8 cellular contexts compared by ENCODE assay signal in the genomic region with DNA sequence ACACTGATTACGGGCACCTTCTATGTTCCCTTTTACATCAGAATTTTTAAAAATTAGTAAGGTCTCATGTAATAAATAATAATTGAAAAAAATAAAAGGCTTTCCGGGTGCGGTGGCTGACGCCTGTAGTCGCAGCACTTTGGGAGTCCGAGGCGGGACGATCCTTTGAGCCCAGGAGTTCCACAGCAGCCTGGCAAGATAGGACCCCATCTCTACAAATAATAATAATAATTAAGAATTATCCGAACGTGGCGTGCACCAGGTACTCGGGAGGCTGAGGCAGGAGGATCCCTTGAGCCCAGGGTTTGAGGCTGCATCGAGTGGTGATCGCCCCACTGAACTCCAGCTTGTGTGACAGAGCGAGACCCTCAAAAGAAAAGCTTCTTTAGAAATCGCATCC. TPM values are rescaled to one million over a fixed set of nuclear protein-coding genes. Genes with fewer than 3 reads are reported as not detected.
DNase-seq lines count a peak whose midpoint lies in the region; ATAC-seq, FAIRE-seq and TF ChIP-seq lines count a peak whose summit lies in the region.

No MANE protein-coding gene starts in this region.

- no peak overlapping the region for H2AFZ ChIP-seq in HCT116 (ENCODE audit: low read depth, low read length, poor library complexity, severe bottlenecking)

- CTCF ChIA-PET in HCT116 (lab: Charles Lee), result interaction anchor here (1.0 to 1.6 kb wide), 3 partner anchors 10 to 87 kb away, joined by 3 to 8 read pairs (median 3); partner anchors contain the start of gene DNAJB14
- CTCF ChIA-PET in activated CD4-positive, alpha-beta memory T cell treated with anti-CD3 and anti-CD28 coated beads, Interleukin-2, amount 10 ng/mL, durations not matched to agents 7 days and 5 days (lab: Charles Lee), result interaction anchor here (1.0 to 1.5 kb wide), 3 partner anchors 52 to 86 kb away, joined by 3 to 9 read pairs (median 4); partner anchors contain the start of gene DNAJB14

- no TSS peak for BruUV-seq in HCT116 (replicated peaks; lab: Mats Ljungman, UMichigan)

- H3K4me1 ChIP-seq in HCT116 (ENCODE audit: control insufficient read depth in 1 of 2, insufficient read depth in 2 of 2, low read length in 2 of 2), result peaks cover 4 to 18% of the 10 kb centered on the region in 2 experiments; a peak in 3 of 4 replicates
- peaks cover 43% of the 10 kb centered on the region for H3K4me1 ChIP-seq in left ventricle myocardium inferior

- H3K9me3 ChIP-seq in HCT116 (ENCODE audit: control insufficient read depth in 1 of 2, insufficient read depth in 1 of 2, low read depth in 1 of 2, low read length in 2 of 2), result no peaks in the 10 kb centered on the region
- no peaks in the 10 kb centered on the region for H3K9me3 ChIP-seq in left ventricle myocardium inferior (replicated peaks)

- H3K9ac ChIP-seq in HCT116 (ENCODE audit: low read length), result peak overlapping the region; percentile 42

- FAIRE-seq in RCC 7860 (lab: Jason Lieb, UNC), result no peak

- H3K27me3 ChIP-seq in HCT116 (ENCODE audit: insufficient read depth, low read length), result no peaks in the 10 kb centered on the region
- no peaks in the 10 kb centered on the region for H3K27me3 ChIP-seq in left ventricle myocardium inferior (ENCODE audit: low read depth)

- H3K4me2 ChIP-seq in HCT116 (ENCODE audit: low read length), result peak overlapping the region; percentile 85

- H3K9me2 ChIP-seq in HCT116 (ENCODE audit: insufficient read depth), result no peaks in the 10 kb centered on the region

- H3K27me3 Mint-ChIP-seq in activated CD4-positive, alpha-beta memory T cell treated with anti-CD3 and anti-CD28 coated beads, Interleukin-2, amount 10 ng/mL, durations not matched to agents 7 days and 5 days, result no peaks in the 10 kb centered on the region

- peak overlapping the region; percentile 98 for H3K4me3 Mint-ChIP-seq in activated CD4-positive, alpha-beta memory T cell treated with anti-CD3 and anti-CD28 coated beads, Interleukin-2, amount 10 ng/mL, durations not matched to agents 7 days and 5 days

- peaks cover 32% of the 10 kb centered on the region for H3K79me2 ChIP-seq in HCT116 (ENCODE audit: insufficient read depth, low read length)

- TF ChIP-seq CTCF in HCT116 (IDR thresholded peaks at IDR 0.05 in 2 of 3, conservative IDR thresholded peaks at IDR 0.05 in 1 of 3; ENCODE audit: borderline replicate concordance in 1 of 3, insufficient read depth in 1 of 3, low read depth in 2 of 3, low read length in 2 of 3) (no peak), left ventricle myocardium inferior (IDR thresholded peaks at IDR 0.05; ENCODE audit: borderline replicate concordance) (no peak)

- peak overlapping the region; percentile 88 for H3K27ac Mint-ChIP-seq in activated CD4-positive, alpha-beta memory T cell treated with anti-CD3 and anti-CD28 coated beads, Interleukin-2, amount 10 ng/mL, durations not matched to agents 7 days and 5 days

- no peak for TF ChIP-seq POLR2A in HCT116 (IDR thresholded peaks at IDR 0.05; ENCODE audit: borderline replicate concordance, extremely low read depth, insufficient read depth, insufficient read length)

- H3K4me3 ChIP-seq in HCT116 (replicated peaks in 1 of 2; ENCODE audit: low read depth in 1 of 2, low read length in 2 of 2) (peak overlapping the region; percentile 44 to 59), left ventricle myocardium inferior (peak overlapping the region; percentile 85), skin epidermis (peak overlapping the region; percentile 78 to 93 (median 85))

- no peaks in the 10 kb centered on the region for H4K20me1 ChIP-seq in HCT116 (ENCODE audit: insufficient read depth)

- H3K4me1 Mint-ChIP-seq in activated CD4-positive, alpha-beta memory T cell treated with anti-CD3 and anti-CD28 coated beads, Interleukin-2, amount 10 ng/mL, durations not matched to agents 7 days and 5 days, result peaks cover 40% of the 10 kb centered on the region

- DNase-seq in HCT116 (ENCODE audit: low read depth, low spot score), result no peak
- no peak for DNase-seq in activated CD4-positive, alpha-beta memory T cell treated with anti-CD3 and anti-CD28 coated beads, Interleukin-2, amount 10 ng/mL, durations not matched to agents 7 days and 5 days
- no peak for DNase-seq in left ventricle myocardium inferior
- no peak for DNase-seq in NCI-H2171 (lab: John Stamatoyannopoulos, UW)
- DNase-seq in activated effector memory CD4-positive, alpha-beta T cell treated with Interleukin-2 at 50 U/mL for 16 hours, result no peak
- no peak for DNase-seq in UCSD-AML1 (lab: John Stamatoyannopoulos, UW; ENCODE audit: unreplicated experiment)
- no peak for DNase-seq in RCC 7860 (ENCODE audit: low spot score)

- POLR2A ChIA-PET in HCT116 (lab: Charles Lee), result interaction anchor here (0.6 to 1.6 kb wide), 3 partner anchors 46 to 461 kb away, joined by 3 to 8 read pairs (median 3); partner anchors contain the start of gene H2AZ1
- POLR2A ChIA-PET in activated CD4-positive, alpha-beta memory T cell treated with anti-CD3 and anti-CD28 coated beads, Interleukin-2, amount 10 ng/mL, durations not matched to agents 7 days and 5 days (lab: Charles Lee), result interaction anchor here (1.0 to 5.9 kb wide), 11 partner anchors 10 to 332 kb away, joined by 3 to 98 read pairs (median 8); partner anchors contain the start of genes DAPP1, DNAJB14, H2AZ1 and TRMT10A

- ATAC-seq in HCT116, result no peak

- TF ChIP-seq RAD21 in HCT116 (IDR thresholded peaks at IDR 0.05; ENCODE audit: low read depth), result no peak

- RAD21 ChIA-PET in HCT116 (lab: Charles Lee; ENCODE audit: low non-redundant PET in 1 of 2, low total read pairs in 2 of 2, uncharacterized antibody in 2 of 2, unreplicated experiment in 2 of 2), result interaction anchor here in 1 of 2 experiments (0.6 kb wide), 1 partner anchor 834 kb away, joined by 3 read pairs; no protein-coding TSS in a partner anchor

- H3K36me3 ChIP-seq in HCT116 (ENCODE audit: control insufficient read depth in 1 of 2, insufficient read depth in 2 of 2, low read length in 2 of 2) (no peaks in the 10 kb centered on the region; a peak in 1 of 4 replicates), left ventricle myocardium inferior (no peaks in the 10 kb centered on the region)

- intact Hi-C loops in HCT116 (cut with micrococcal nuclease) (loop anchor here (5.0 kb wide), 1 partner anchor 52 kb away; the partner anchor contains the start of gene DNAJB14), left ventricle myocardium inferior (cut with micrococcal nuclease) (loop anchor here (5.0 kb wide), 1 partner anchor 47 kb away; no protein-coding TSS in a partner anchor)

- no peaks in the 10 kb centered on the region for H3K9me3 Mint-ChIP-seq in activated CD4-positive, alpha-beta memory T cell treated with anti-CD3 and anti-CD28 coated beads, Interleukin-2, amount 10 ng/mL, durations not matched to agents 7 days and 5 days

- H3K36me3 Mint-ChIP-seq in activated CD4-positive, alpha-beta memory T cell treated with anti-CD3 and anti-CD28 coated beads, Interleukin-2, amount 10 ng/mL, durations not matched to agents 7 days and 5 days (ENCODE audit: low read depth), result peaks cover 15% of the 10 kb centered on the region

- H3K27ac ChIP-seq in HCT116 (ENCODE audit: low read depth, low read length) (peak overlapping the region; percentile 34), left ventricle myocardium inferior (replicated peaks) (peak overlapping the region; percentile 87), skin epidermis (peak overlapping the region in 17 of 21 experiments; percentile 15 to 92 (median 86))

TF ChIP-seq in HCT116, 20 proteins besides CTCF, POLR2A, EP300 and RAD21 (continues in another document):
- TF ChIP-seq YY1 (IDR thresholded peaks at IDR 0.05; ENCODE audit: extremely low read depth, insufficient replicate concordance, low read depth, low read length) (no peak), ZFX (IDR thresholded peaks at IDR 0.05) (no peak), EZH2 (IDR thresholded peaks at IDR 0.05) (no peak), JUND (IDR thresholded peaks at IDR 0.05) (no peak), ELF1 (IDR thresholded peaks at IDR 0.05; ENCODE audit: borderline replicate concordance, low read depth) (no peak), FOSL1 (IDR thresholded peaks at IDR 0.05; ENCODE audit: low read depth) (no peak)
- TF ChIP-seq, protein P1, sequence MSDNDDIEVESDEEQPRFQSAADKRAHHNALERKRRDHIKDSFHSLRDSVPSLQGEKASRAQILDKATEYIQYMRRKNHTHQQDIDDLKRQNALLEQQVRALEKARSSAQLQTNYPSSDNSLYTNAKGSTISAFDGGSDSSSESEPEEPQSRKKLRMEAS (IDR thresholded peaks at IDR 0.05), result no peak
- TF ChIP-seq, protein P2, sequence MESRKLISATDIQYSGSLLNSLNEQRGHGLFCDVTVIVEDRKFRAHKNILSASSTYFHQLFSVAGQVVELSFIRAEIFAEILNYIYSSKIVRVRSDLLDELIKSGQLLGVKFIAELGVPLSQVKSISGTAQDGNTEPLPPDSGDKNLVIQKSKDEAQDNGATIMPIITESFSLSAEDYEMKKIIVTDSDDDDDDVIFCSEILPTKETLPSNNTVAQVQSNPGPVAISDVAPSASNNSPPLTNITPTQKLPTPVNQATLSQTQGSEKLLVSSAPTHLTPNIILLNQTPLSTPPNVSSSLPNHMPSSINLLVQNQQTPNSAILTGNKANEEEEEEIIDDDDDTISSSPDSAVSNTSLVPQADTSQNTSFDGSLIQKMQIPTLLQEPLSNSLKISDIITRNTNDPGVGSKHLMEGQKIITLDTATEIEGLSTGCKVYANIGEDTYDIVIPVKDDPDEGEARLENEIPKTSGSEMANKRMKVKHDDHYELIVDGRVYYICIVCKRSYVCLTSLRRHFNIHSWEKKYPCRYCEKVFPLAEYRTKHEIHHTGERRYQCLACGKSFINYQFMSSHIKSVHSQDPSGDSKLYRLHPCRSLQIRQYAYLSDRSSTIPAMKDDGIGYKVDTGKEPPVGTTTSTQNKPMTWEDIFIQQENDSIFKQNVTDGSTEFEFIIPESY (IDR thresholded peaks at IDR 0.05; ENCODE audit: extremely low read depth, insufficient replicate concordance, low read length), result no peak

RNA-seq across cellular contexts. Expression of gene LAMTOR3, which starts 0.8 kb away (rescaled TPM):
- 21.0 TPM for total RNA-seq in HCT116 (2021; ENCODE audit: unreplicated experiment)
- 6.0 and 8.5 TPM in 2 replicates for polyA plus RNA-seq in HCT116 (2012)
- 10 to 100 TPM; 28.1 to 29.2 TPM for total RNA-seq in activated CD4-positive, alpha-beta memory T cell treated with anti-CD3 and anti-CD28 coated beads, Interleukin-2, amount 10 ng/mL, durations not matched to agents 7 days and 5 days
- 38.5 TPM for total RNA-seq in left ventricle myocardium inferior

RNA-seq across cellular contexts. Expression of gene DNAJB14, which starts 51.4 kb away (rescaled TPM):
- total RNA-seq in HCT116 (2021; ENCODE audit: unreplicated experiment) (52.5 TPM), left ventricle myocardium inferior (16.4 TPM)
- polyA plus RNA-seq in HCT116 (2012), result 22.9 and 29.0 TPM in 2 replicates
- 10 to 100 TPM; 53.7 to 55.4 TPM for total RNA-seq in activated CD4-positive, alpha-beta memory T cell treated with anti-CD3 and anti-CD28 coated beads, Interleukin-2, amount 10 ng/mL, durations not matched to agents 7 days and 5 days

RNA-seq across cellular contexts. Expression of gene H2AZ1, which starts 55.1 kb away (rescaled TPM):
- total RNA-seq in HCT116 (2021; ENCODE audit: unreplicated experiment) (839 TPM), left ventricle myocardium inferior (60.7 TPM)
- polyA plus RNA-seq in HCT116 (2012), result 866 and 1,089 TPM in 2 replicates
- total RNA-seq in activated CD4-positive, alpha-beta memory T cell treated with anti-CD3 and anti-CD28 coated beads, Interleukin-2, amount 10 ng/mL, durations not matched to agents 7 days and 5 days, result 100 to 1,000 TPM; 542 to 545 TPM

Comparison
In these comparisons a context has a peak if more than half of its experiments do, and no peak if none do; other contexts are left out.
1. H3K27ac ChIP-seq: peak in every context shown above with its lines; median percentile 87 in left ventricle myocardium inferior; 86 in skin epidermis; 34 in HCT116.